ENCODE assay signal across 1 cellular context in the genomic region with DNA sequence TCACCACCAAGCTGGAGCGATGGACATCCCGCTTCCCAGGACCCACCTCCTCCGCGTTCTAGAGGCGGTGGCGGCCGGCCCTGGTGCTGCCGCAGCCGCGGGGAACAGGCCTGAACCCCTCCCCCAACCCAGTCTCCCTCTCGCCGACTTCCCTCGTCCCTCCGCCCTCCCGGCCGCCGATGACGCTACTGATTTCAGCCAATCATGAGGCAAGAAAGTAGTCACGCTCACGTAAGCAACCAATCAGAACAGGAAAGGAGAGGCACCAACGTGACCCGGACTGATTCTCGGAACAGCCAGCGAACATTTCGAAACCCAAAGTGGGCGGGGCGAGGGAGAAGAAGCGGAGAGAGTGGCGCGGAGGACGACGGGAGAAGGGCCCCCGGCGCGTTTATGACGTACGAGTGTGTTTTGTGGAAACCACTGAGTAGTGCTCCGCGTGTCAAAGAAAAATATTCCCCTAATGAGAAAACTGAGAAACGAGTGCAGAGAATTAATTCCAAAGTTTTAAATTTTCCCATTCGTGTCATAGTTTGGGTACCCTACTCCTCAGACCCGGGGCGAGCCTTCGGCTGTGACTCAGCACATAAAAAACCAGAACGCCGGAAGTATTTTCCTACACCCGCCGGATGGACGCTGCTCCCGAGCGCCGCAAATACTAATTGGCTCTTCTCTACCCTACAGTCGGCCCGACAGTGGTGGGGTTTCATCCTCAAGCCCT.
TF ChIP-seq lines count a peak whose summit lies in the region.

A gene with protein sequence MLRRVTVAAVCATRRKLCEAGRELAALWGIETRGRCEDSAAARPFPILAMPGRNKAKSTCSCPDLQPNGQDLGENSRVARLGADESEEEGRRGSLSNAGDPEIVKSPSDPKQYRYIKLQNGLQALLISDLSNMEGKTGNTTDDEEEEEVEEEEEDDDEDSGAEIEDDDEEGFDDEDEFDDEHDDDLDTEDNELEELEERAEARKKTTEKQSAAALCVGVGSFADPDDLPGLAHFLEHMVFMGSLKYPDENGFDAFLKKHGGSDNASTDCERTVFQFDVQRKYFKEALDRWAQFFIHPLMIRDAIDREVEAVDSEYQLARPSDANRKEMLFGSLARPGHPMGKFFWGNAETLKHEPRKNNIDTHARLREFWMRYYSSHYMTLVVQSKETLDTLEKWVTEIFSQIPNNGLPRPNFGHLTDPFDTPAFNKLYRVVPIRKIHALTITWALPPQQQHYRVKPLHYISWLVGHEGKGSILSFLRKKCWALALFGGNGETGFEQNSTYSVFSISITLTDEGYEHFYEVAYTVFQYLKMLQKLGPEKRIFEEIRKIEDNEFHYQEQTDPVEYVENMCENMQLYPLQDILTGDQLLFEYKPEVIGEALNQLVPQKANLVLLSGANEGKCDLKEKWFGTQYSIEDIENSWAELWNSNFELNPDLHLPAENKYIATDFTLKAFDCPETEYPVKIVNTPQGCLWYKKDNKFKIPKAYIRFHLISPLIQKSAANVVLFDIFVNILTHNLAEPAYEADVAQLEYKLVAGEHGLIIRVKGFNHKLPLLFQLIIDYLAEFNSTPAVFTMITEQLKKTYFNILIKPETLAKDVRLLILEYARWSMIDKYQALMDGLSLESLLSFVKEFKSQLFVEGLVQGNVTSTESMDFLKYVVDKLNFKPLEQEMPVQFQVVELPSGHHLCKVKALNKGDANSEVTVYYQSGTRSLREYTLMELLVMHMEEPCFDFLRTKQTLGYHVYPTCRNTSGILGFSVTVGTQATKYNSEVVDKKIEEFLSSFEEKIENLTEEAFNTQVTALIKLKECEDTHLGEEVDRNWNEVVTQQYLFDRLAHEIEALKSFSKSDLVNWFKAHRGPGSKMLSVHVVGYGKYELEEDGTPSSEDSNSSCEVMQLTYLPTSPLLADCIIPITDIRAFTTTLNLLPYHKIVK (minus strand): TSS at position 112 of the 721 bp plus-strand sequence. CDS start 112 bp downstream, outside the sequence.

TF ChIP-seq in HEK293, 187 proteins besides CTCF, POLR2A, EP300 and RAD21 (continued from another document and continues in another):
- TF ChIP-seq, protein P1, sequence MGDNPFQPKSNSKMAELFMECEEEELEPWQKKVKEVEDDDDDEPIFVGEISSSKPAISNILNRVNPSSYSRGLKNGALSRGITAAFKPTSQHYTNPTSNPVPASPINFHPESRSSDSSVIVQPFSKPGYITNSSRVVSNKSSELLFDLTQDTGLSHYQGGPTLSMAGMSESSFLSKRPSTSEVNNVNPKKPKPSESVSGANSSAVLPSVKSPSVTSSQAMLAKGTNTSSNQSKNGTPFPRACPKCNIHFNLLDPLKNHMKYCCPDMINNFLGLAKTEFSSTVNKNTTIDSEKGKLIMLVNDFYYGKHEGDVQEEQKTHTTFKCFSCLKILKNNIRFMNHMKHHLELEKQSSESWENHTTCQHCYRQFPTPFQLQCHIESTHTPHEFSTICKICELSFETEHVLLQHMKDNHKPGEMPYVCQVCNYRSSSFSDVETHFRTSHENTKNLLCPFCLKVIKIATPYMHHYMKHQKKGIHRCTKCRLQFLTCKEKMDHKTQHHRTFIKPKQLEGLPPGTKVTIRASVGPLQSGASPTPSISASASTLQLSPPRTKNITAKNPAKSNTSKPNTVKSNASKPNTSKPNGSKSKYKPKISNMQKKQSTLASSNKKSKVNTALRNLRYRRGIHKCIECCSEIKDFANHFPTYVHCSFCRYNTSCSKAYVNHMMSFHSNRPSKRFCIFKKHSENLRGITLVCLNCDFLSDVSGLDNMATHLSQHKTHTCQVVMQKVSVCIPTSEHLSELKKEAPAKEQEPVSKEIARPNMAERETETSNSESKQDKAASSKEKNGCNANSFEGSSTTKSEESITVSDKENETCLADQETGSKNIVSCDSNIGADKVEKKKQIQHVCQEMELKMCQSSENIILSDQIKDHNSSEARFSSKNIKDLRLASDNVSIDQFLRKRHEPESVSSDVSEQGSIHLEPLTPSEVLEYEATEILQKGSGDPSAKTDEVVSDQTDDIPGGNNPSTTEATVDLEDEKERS (tag by site-specific recombination; IDR thresholded peaks at IDR 0.05), result no peak
- peak; percentile 19; the same call in 1 of the 2 replicates for TF ChIP-seq IKZF3 (tag by site-specific recombination; IDR thresholded peaks at IDR 0.05)
- TF ChIP-seq ZNF174 (tag by site-specific recombination; IDR thresholded peaks at IDR 0.05), result no peak
- TF ChIP-seq KLF8 (tag by site-specific recombination; IDR thresholded peaks at IDR 0.05), result peak; percentile 67
- no peak for TF ChIP-seq ZNF16 (tag by site-specific recombination; IDR thresholded peaks at IDR 0.05; ENCODE audit: low read depth)
- TF ChIP-seq ZNF785 (tag by site-specific recombination; IDR thresholded peaks at IDR 0.05), result no peak
- TF ChIP-seq, protein P2, sequence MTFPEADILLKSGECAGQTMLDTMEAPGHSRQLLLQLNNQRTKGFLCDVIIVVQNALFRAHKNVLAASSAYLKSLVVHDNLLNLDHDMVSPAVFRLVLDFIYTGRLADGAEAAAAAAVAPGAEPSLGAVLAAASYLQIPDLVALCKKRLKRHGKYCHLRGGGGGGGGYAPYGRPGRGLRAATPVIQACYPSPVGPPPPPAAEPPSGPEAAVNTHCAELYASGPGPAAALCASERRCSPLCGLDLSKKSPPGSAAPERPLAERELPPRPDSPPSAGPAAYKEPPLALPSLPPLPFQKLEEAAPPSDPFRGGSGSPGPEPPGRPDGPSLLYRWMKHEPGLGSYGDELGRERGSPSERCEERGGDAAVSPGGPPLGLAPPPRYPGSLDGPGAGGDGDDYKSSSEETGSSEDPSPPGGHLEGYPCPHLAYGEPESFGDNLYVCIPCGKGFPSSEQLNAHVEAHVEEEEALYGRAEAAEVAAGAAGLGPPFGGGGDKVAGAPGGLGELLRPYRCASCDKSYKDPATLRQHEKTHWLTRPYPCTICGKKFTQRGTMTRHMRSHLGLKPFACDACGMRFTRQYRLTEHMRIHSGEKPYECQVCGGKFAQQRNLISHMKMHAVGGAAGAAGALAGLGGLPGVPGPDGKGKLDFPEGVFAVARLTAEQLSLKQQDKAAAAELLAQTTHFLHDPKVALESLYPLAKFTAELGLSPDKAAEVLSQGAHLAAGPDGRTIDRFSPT (tag by site-specific recombination; IDR thresholded peaks at IDR 0.05), result no peak
- TF ChIP-seq ZNF843 (tag by site-specific recombination; IDR thresholded peaks at IDR 0.05), result peak; percentile 64; the same call in 1 of the 2 replicates
- no peak for TF ChIP-seq ZNF302 (tag by site-specific recombination; IDR thresholded peaks at IDR 0.05; ENCODE audit: low read depth)
- no peak for TF ChIP-seq ZNF529 (tag by site-specific recombination; IDR thresholded peaks at IDR 0.05; ENCODE audit: insufficient replicate concordance)
- no peak for TF ChIP-seq ZNF792 (tag by site-specific recombination; IDR thresholded peaks at IDR 0.05)
- TF ChIP-seq ZNF146 (tag by site-specific recombination; IDR thresholded peaks at IDR 0.05), result 0 out of 2 replicates have a peak, but pooled peaks have one; percentile 11
- no peak for TF ChIP-seq OVOL3 (tag by site-specific recombination; IDR thresholded peaks at IDR 0.05)
- TF ChIP-seq ZNF707 (tag by site-specific recombination; IDR thresholded peaks at IDR 0.05), result no peak
- TF ChIP-seq ZNF548 (tag by site-specific recombination; IDR thresholded peaks at IDR 0.05), result no peak
- TF ChIP-seq, protein P3, sequence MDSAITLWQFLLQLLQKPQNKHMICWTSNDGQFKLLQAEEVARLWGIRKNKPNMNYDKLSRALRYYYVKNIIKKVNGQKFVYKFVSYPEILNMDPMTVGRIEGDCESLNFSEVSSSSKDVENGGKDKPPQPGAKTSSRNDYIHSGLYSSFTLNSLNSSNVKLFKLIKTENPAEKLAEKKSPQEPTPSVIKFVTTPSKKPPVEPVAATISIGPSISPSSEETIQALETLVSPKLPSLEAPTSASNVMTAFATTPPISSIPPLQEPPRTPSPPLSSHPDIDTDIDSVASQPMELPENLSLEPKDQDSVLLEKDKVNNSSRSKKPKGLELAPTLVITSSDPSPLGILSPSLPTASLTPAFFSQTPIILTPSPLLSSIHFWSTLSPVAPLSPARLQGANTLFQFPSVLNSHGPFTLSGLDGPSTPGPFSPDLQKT (IDR thresholded peaks at IDR 0.05; ENCODE audit: borderline replicate concordance, low read depth, low read length), result no peak; the same call in 1 of the 2 replicates
- no peak for TF ChIP-seq ZNF654 (tag by site-specific recombination; IDR thresholded peaks at IDR 0.05; ENCODE audit: low read depth)
- no peak for TF ChIP-seq ZNF544 (tag by site-specific recombination; IDR thresholded peaks at IDR 0.05)
- no peak for TF ChIP-seq ZNF473 (tag by site-specific recombination; IDR thresholded peaks at IDR 0.05)
- no peak for TF ChIP-seq SCRT2 (tag by site-specific recombination; IDR thresholded peaks at IDR 0.05)
- no peak for TF ChIP-seq ZNF416 (tag by site-specific recombination; IDR thresholded peaks at IDR 0.05)
- TF ChIP-seq, protein P4, sequence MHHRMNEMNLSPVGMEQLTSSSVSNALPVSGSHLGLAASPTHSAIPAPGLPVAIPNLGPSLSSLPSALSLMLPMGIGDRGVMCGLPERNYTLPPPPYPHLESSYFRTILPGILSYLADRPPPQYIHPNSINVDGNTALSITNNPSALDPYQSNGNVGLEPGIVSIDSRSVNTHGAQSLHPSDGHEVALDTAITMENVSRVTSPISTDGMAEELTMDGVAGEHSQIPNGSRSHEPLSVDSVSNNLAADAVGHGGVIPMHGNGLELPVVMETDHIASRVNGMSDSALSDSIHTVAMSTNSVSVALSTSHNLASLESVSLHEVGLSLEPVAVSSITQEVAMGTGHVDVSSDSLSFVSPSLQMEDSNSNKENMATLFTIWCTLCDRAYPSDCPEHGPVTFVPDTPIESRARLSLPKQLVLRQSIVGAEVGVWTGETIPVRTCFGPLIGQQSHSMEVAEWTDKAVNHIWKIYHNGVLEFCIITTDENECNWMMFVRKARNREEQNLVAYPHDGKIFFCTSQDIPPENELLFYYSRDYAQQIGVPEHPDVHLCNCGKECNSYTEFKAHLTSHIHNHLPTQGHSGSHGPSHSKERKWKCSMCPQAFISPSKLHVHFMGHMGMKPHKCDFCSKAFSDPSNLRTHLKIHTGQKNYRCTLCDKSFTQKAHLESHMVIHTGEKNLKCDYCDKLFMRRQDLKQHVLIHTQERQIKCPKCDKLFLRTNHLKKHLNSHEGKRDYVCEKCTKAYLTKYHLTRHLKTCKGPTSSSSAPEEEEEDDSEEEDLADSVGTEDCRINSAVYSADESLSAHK (tag by site-specific recombination; IDR thresholded peaks at IDR 0.05), result peak; percentile 22; the same call in 1 of the 2 replicates
- no peak for TF ChIP-seq ZNF214 (tag by site-specific recombination; IDR thresholded peaks at IDR 0.05; ENCODE audit: borderline replicate concordance)
- TF ChIP-seq, protein P5, sequence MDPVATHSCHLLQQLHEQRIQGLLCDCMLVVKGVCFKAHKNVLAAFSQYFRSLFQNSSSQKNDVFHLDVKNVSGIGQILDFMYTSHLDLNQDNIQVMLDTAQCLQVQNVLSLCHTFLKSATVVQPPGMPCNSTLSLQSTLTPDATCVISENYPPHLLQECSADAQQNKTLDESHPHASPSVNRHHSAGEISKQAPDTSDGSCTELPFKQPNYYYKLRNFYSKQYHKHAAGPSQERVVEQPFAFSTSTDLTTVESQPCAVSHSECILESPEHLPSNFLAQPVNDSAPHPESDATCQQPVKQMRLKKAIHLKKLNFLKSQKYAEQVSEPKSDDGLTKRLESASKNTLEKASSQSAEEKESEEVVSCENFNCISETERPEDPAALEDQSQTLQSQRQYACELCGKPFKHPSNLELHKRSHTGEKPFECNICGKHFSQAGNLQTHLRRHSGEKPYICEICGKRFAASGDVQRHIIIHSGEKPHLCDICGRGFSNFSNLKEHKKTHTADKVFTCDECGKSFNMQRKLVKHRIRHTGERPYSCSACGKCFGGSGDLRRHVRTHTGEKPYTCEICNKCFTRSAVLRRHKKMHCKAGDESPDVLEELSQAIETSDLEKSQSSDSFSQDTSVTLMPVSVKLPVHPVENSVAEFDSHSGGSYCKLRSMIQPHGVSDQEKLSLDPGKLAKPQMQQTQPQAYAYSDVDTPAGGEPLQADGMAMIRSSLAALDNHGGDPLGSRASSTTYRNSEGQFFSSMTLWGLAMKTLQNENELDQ (tag by site-specific recombination; IDR thresholded peaks at IDR 0.05; ENCODE audit: low read depth), result no peak
- TF ChIP-seq ZNF558 (tag by site-specific recombination; IDR thresholded peaks at IDR 0.05), result no peak
- no peak for TF ChIP-seq ZNF571 (tag by site-specific recombination; IDR thresholded peaks at IDR 0.05)
- TF ChIP-seq, protein P6, sequence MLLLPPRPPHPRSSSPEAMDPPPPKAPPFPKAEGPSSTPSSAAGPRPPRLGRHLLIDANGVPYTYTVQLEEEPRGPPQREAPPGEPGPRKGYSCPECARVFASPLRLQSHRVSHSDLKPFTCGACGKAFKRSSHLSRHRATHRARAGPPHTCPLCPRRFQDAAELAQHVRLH (tag by site-specific recombination; IDR thresholded peaks at IDR 0.05), result peak; percentile 61; the same call in 1 of the 2 replicates
- no peak; the same call in 1 of the 2 replicates for TF ChIP-seq GLI2 (tag by site-specific recombination; IDR thresholded peaks at IDR 0.05; ENCODE audit: borderline replicate concordance, low read depth)
- peak; percentile 79 for TF ChIP-seq KLF16 (tag by site-specific recombination; IDR thresholded peaks at IDR 0.05)
- TF ChIP-seq ZNF747 (tag by site-specific recombination; IDR thresholded peaks at IDR 0.05), result no peak
- peak; percentile 34; the same call in 1 of the 2 replicates for TF ChIP-seq KLF7 (tag by site-specific recombination; IDR thresholded peaks at IDR 0.05; ENCODE audit: borderline replicate concordance)
- TF ChIP-seq, protein P7, sequence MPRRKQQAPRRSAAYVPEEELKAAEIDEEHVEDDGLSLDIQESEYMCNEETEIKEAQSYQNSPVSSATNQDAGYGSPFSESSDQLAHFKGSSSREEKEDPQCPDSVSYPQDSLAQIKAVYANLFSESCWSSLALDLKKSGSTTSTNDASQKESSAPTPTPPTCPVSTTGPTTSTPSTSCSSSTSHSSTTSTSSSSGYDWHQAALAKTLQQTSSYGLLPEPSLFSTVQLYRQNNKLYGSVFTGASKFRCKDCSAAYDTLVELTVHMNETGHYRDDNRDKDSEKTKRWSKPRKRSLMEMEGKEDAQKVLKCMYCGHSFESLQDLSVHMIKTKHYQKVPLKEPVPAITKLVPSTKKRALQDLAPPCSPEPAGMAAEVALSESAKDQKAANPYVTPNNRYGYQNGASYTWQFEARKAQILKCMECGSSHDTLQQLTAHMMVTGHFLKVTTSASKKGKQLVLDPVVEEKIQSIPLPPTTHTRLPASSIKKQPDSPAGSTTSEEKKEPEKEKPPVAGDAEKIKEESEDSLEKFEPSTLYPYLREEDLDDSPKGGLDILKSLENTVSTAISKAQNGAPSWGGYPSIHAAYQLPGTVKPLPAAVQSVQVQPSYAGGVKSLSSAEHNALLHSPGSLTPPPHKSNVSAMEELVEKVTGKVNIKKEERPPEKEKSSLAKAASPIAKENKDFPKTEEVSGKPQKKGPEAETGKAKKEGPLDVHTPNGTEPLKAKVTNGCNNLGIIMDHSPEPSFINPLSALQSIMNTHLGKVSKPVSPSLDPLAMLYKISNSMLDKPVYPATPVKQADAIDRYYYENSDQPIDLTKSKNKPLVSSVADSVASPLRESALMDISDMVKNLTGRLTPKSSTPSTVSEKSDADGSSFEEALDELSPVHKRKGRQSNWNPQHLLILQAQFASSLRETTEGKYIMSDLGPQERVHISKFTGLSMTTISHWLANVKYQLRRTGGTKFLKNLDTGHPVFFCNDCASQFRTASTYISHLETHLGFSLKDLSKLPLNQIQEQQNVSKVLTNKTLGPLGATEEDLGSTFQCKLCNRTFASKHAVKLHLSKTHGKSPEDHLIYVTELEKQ (tag by site-specific recombination; IDR thresholded peaks at IDR 0.05; ENCODE audit: borderline replicate concordance), result no peak
- peak; percentile 32 for TF ChIP-seq ZNF324 (tag by site-specific recombination; IDR thresholded peaks at IDR 0.05)
- TF ChIP-seq ZNF600 (tag by site-specific recombination; IDR thresholded peaks at IDR 0.05), result no peak; the same call in 1 of the 2 replicates
- TF ChIP-seq ZNF433 (tag by site-specific recombination; IDR thresholded peaks at IDR 0.05; ENCODE audit: low read depth), result no peak
- peak; percentile 90 for TF ChIP-seq ZNF366 (tag by site-specific recombination; conservative IDR thresholded peaks at IDR 0.05)
